Comparison of ENCODE assay signal across 23 cellular contexts in genomic region chr16:12737563-12737962, GRCh38.
DNase-seq lines count a peak whose midpoint lies in the region; ATAC-seq, FAIRE-seq and TF ChIP-seq lines count a peak whose summit lies in the region.
"Had no signal": no experiment of that assay in that cellular context is flagged by ENCODE, and none has a peak within 500 bp of the region (broad histone marks: within the 10 kb centered on the region; RNA-seq: fewer than 3 reads in every experiment).

No MANE protein-coding gene starts in this region.

- H3K9me1 ChIP-seq in K562 (ENCODE audit: control insufficient read depth, insufficient read depth, low read length): no peaks in the 10 kb centered on the region

- peak; percentile 89 for FAIRE-seq in K562 (lab: Jason Lieb, UNC)
- FAIRE-seq: A549, D721Med, GM12891, GM18507 had no signal

- H3K27ac ChIP-seq in K562 (ENCODE audit: extremely low read depth, low read depth, low read length) (no peak overlapping the region), mesendoderm (ENCODE audit: low read depth, low read length) (no peak overlapping the region)
- H3K27ac ChIP-seq: A549; BLaER1 treated with 17β-estradiol and CSF1 and Interleukin-3, amounts not matched to agents 10 nM and 100 nM; GM23248 had no signal

- H2BK15ac ChIP-seq in mesendoderm (replicated peaks; ENCODE audit: low read depth): no peak overlapping the region

- CTCF ChIA-PET in K562 (lab: Yijun Ruan, JAX; ENCODE audit: low intra/inter-chr PET ratio): no interaction called here

- H3K56ac ChIP-seq in mesendoderm (ENCODE audit: low read length): no peak overlapping the region

- TF ChIP-seq CTCF in K562 (IDR thresholded peaks at IDR 0.05 in 2 of 3, conservative IDR thresholded peaks at IDR 0.05 in 1 of 3; ENCODE audit: insufficient read depth in 2 of 3, low read depth in 1 of 3, low read length in 3 of 3): no peak

- no peak for TF ChIP-seq EP300 in K562 (IDR thresholded peaks at IDR 0.05; ENCODE audit: low read length)

- H3K23ac ChIP-seq in mesendoderm (ENCODE audit: low read length): no peak overlapping the region

- H4K5ac ChIP-seq in mesendoderm (ENCODE audit: low read length): no peak overlapping the region

- H3K4ac ChIP-seq in mesendoderm (ENCODE audit: low read depth, low read length): no peak overlapping the region

- H3K9me3 ChIP-seq in K562 (replicated peaks; ENCODE audit: control insufficient read depth, insufficient read depth, low read depth, low read length): peaks cover 4% of the 10 kb centered on the region
- H3K9me3 ChIP-seq: BE2C had no signal

- BruUV-seq in K562 (replicated peaks; lab: Mats Ljungman, UMichigan): no TSS peak

- no peak for ATAC-seq in K562
- ATAC-seq in GM21447 (IDR thresholded peaks at IDR 0.05; ENCODE audit: unreplicated experiment): no peak
- ATAC-seq: A549, HCT116 had no signal

- H3K36me3 ChIP-seq in K562 (ENCODE audit: control insufficient read depth, insufficient read depth, low read length): peaks cover 2% of the 10 kb centered on the region; the same call in 1 of the 3 replicates
- H3K36me3 ChIP-seq in mesendoderm (ENCODE audit: control insufficient read depth, insufficient read depth, low read length): no peaks in the 10 kb centered on the region
- H3K36me3 ChIP-seq: BE2C had no signal

- H3K18ac ChIP-seq in mesendoderm (ENCODE audit: low read length): no peak overlapping the region

- H3K4me1 ChIP-seq in K562 (replicated peaks in 1 of 2; ENCODE audit: control insufficient read depth in 2 of 2, insufficient read depth in 2 of 2, low read length in 2 of 2) (peaks cover 0 to 5% of the 10 kb centered on the region in 2 experiments; a peak in 1 of 5 replicates), mesendoderm (ENCODE audit: control insufficient read depth, low read depth, low read length) (no peaks in the 10 kb centered on the region)
- H3K4me1 ChIP-seq: A549, BE2C had no signal

- intact Hi-C loops in K562 (cut with micrococcal nuclease): no loop called here

- H3K4me2 ChIP-seq in K562 (ENCODE audit: insufficient read depth, low read length) (no peak overlapping the region), mesendoderm (ENCODE audit: low read length) (no peak overlapping the region)
- H3K4me2 ChIP-seq: A549; BLaER1 treated with 17β-estradiol and CSF1 and Interleukin-3, amounts not matched to agents 10 nM and 100 nM had no signal

- H2BK5ac ChIP-seq in mesendoderm (ENCODE audit: low read length): no peak overlapping the region

- no peak overlapping the region for H2AK5ac ChIP-seq in mesendoderm (ENCODE audit: low read length)

- H3K79me2 ChIP-seq in K562 (ENCODE audit: control insufficient read depth, insufficient read depth, low read length) (no peaks in the 10 kb centered on the region), mesendoderm (ENCODE audit: control insufficient read depth, insufficient read depth, low read length) (no peaks in the 10 kb centered on the region)

- no peak overlapping the region for H3K4me3 ChIP-seq in K562
- H3K4me3 ChIP-seq in mesendoderm (ENCODE audit: low read length): no peak overlapping the region
- H3K4me3 ChIP-seq: A549; BLaER1 treated with 17β-estradiol and CSF1 and Interleukin-3, amounts not matched to agents 10 nM and 100 nM; GM23248 had no signal

- H3K27me3 ChIP-seq in K562 (ENCODE audit: control insufficient read depth in 2 of 2, insufficient read depth in 2 of 2, low read length in 2 of 2) (no peaks in the 10 kb centered on the region), mesendoderm (ENCODE audit: insufficient read depth, low read length, poor library complexity) (no peaks in the 10 kb centered on the region)
- H3K27me3 ChIP-seq: BE2C; BLaER1 treated with 17β-estradiol and CSF1 and Interleukin-3, amounts not matched to agents 10 nM and 100 nM had no signal

- H3K79me1 ChIP-seq in mesendoderm (ENCODE audit: low read length): no peaks in the 10 kb centered on the region

- 38% methylated on average over 6 of the region's 6 CpGs for WGBS in K562 (ENCODE audit: insufficient coverage, low coverage, missing lambda C conversion rate)
- no CpG with 5 or more reads among the region's 6 CpGs for WGBS in mesendoderm (ENCODE audit: extremely low coverage, insufficient coverage, low lambda C conversion rate)

- TF ChIP-seq POLR2A in K562 (conservative IDR thresholded peaks at IDR 0.05): no peak

- DNase-seq in activated CD8-positive, alpha-beta memory T cell treated with anti-CD3 and anti-CD28 coated beads for 24 hours: peak; percentile 9
- DNase-seq in activated CD8-positive, alpha-beta memory T cell treated with anti-CD3 and anti-CD28 coated beads, Interleukin-2, amount 50 U/mL, for 4 hours: no peak
- DNase-seq in K562 (ENCODE audit: extremely low read depth in 1 of 4, low spot score in 3 of 4) (peak in 2 of 4 experiments; percentile 33 to 50), mesendoderm (peak; percentile 23), DMS79 (lab: John Stamatoyannopoulos, UW) (no peak)
- DNase-seq: 8988T; ACHN; AML-193; BE2C; CD4-positive, alpha-beta T cell; CD8-positive, alpha-beta memory T cell; DMS 273 treated with DMSO at 0.1 percent for 48 hours; DMS79 treated with DMSO at 0.1 percent for 48 hours; GF-D8; GM23248; H9 had no signal

- in situ Hi-C loops in K562 (cut with MboI): no loop called here

- POLR2A ChIA-PET in K562 (lab: Yijun Ruan, JAX): no interaction called here

- no peak overlapping the region for H4K8ac ChIP-seq in mesendoderm (ENCODE audit: low read depth, low read length)

- H2AFZ ChIP-seq in K562 (ENCODE audit: low read depth, low read length): no peak overlapping the region
- H2AFZ ChIP-seq: GM23248 had no signal

- no peak for TF ChIP-seq RAD21 in K562 (CRISPR knock-in tag; conservative IDR thresholded peaks at IDR 0.05 in 1 of 2, IDR thresholded peaks at IDR 0.05 in 1 of 2)

- H4K20me1 ChIP-seq in K562 (replicated peaks; ENCODE audit: control insufficient read depth, insufficient read depth, low read length): no peaks in the 10 kb centered on the region

- H3K9ac ChIP-seq in K562 (ENCODE audit: insufficient read depth in 1 of 2, low read depth in 2 of 2, low read length in 2 of 2) (no peak overlapping the region), mesendoderm (ENCODE audit: low read length) (no peak overlapping the region)
- H3K9ac ChIP-seq: BLaER1 treated with 17β-estradiol and CSF1 and Interleukin-3, amounts not matched to agents 10 nM and 100 nM; GM23248 had no signal

- no peak overlapping the region for H2BK120ac ChIP-seq in mesendoderm (ENCODE audit: low read depth, low read length)

TF ChIP-seq in K562, 482 proteins besides CTCF, POLR2A, EP300 and RAD21:
- TF ChIP-seq NRF1 (conservative IDR thresholded peaks at IDR 0.05 in 1 of 2, IDR thresholded peaks at IDR 0.05 in 1 of 2) (peak; percentile 63 to 67), TCF3 (CRISPR knock-in tag; IDR thresholded peaks at IDR 0.05) (0 out of 2 replicates have a peak, but pooled peaks have one; percentile 8), CBFA2T3 (IDR thresholded peaks at IDR 0.05) (0 out of 2 replicates have a peak, but pooled peaks have one; percentile 23), ZBTB7A (IDR thresholded peaks at IDR 0.05; ENCODE audit: borderline replicate concordance, control insufficient read depth, low read depth, low read length) (peak; percentile 38; the same call in 1 of the 2 replicates), ZNF695 (CRISPR knock-in tag; IDR thresholded peaks at IDR 0.05) (no peak)
TF ChIP-seq in K562: peak in this region for 4.

Comparison
In these comparisons a context has a peak if more than half of its experiments do, and no peak if none do; other contexts are left out.
1. DNase-seq: peak in activated CD8-positive, alpha-beta memory T cell treated with anti-CD3 and anti-CD28 coated beads for 24 hours (single experiment) and mesendoderm (single experiment); none in activated CD8-positive, alpha-beta memory T cell treated with anti-CD3 and anti-CD28 coated beads, Interleukin-2, amount 50 U/mL, for 4 hours (single experiment) and DMS79 (single experiment).